ENCODE assay signal across 8 cellular contexts in the genomic region with DNA sequence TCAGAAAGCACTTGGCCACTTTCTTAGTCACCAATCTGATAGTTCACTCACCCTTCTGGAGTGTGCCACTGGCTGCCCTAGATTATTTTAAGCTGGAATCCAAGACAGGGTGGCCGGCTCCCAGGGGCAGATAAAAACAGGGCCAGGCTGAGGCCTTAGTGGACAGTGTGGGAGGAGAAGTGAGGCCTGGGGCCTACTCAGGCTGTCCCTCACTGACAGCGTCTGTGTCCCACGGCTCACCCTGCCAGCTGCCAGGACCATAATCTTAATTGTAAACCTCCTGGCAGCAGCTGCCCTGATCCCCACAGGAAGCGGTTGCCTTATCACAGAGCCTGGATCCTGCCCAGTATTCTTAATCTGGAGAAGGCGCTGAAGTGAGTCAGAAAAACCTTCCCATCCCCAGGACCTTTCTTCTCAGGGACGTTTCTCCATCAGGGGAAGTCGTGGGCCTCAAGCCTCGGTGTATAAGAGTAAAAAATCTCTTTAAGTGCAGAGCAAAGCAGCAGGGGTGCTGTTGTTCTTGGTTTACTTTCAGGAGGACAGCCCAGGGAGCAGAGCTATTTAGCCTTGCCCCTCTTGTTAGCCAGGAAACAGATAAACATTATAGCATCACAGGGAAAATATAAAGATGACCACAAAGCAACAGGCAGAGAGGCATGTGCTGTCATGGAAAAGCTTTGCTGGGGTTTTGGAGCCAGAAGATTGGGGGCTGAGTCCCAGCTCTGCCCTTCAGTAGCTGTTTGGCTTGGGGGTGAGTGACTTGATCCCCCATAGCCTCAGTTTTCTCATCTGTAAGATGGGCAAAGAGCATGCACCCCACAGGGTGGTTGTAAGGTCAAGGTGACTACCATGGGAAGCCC. TPM values are rescaled to one million over a fixed set of nuclear protein-coding genes. Genes with fewer than 3 reads are reported as not detected.
DNase-seq lines count a peak whose midpoint lies in the region; TF ChIP-seq lines count a peak whose summit lies in the region.

No MANE protein-coding gene starts in this region.

- no peak overlapping the region for H3K9ac ChIP-seq in MM.1S (ENCODE audit: low read length)

- no peaks in the 10 kb centered on the region for H4K20me1 ChIP-seq in MM.1S (ENCODE audit: insufficient read depth, low read length)

- no peaks in the 10 kb centered on the region for H3K9me2 ChIP-seq in MM.1S (replicated peaks; ENCODE audit: insufficient read depth, low read length)

- H3K36me3 ChIP-seq in vagina (no peaks in the 10 kb centered on the region), MM.1S (replicated peaks; ENCODE audit: insufficient read depth, low read length) (no peaks in the 10 kb centered on the region)

- intact Hi-C loops in activated CD4-positive, alpha-beta memory T cell treated with anti-CD3 and anti-CD28 coated beads for 36 hours (cut with micrococcal nuclease), result no loop called here
- intact Hi-C loops in vagina (cut with DNase I), result loop anchor here (2.0 kb wide), 1 partner anchor 38 kb away; no protein-coding TSS in a partner anchor

- no peak overlapping the region for H3K27ac Mint-ChIP-seq in activated CD4-positive, alpha-beta memory T cell treated with anti-CD3 and anti-CD28 coated beads for 36 hours
- no peak overlapping the region for H3K27ac Mint-ChIP-seq in activated CD4-positive, alpha-beta memory T cell treated with anti-CD3 and anti-CD28 coated beads, Interleukin-2, amount 10 ng/mL, durations not matched to agents 7 days and 5 days

- H3K27ac ChIP-seq in vagina, result peak overlapping the region; percentile 57
- H3K27ac ChIP-seq in MM.1S (ENCODE audit: low read length), result no peak overlapping the region

- POLR2A ChIA-PET in activated CD4-positive, alpha-beta memory T cell treated with anti-CD3 and anti-CD28 coated beads for 36 hours (lab: Charles Lee), result no interaction called here
- POLR2A ChIA-PET in activated CD4-positive, alpha-beta memory T cell treated with anti-CD3 and anti-CD28 coated beads, Interleukin-2, amount 10 ng/mL, durations not matched to agents 7 days and 5 days (lab: Charles Lee), result no interaction called here

- CTCF ChIA-PET in activated CD4-positive, alpha-beta memory T cell treated with anti-CD3 and anti-CD28 coated beads for 36 hours (lab: Charles Lee), result interaction anchor here (1.3 to 3.9 kb wide), 2 partner anchors 9 to 209 kb away, joined by 4 to 36 read pairs; no protein-coding TSS in a partner anchor
- CTCF ChIA-PET in activated CD4-positive, alpha-beta memory T cell treated with anti-CD3 and anti-CD28 coated beads, Interleukin-2, amount 10 ng/mL, durations not matched to agents 7 days and 5 days (lab: Charles Lee), result interaction anchor here (0.8 to 1.5 kb wide), 2 partner anchors 9 to 10 kb away, joined by 3 to 5 read pairs; no protein-coding TSS in a partner anchor

- no peak overlapping the region for H2AFZ ChIP-seq in MM.1S (ENCODE audit: low read length)

- H3K4me3 Mint-ChIP-seq in activated CD4-positive, alpha-beta memory T cell treated with anti-CD3 and anti-CD28 coated beads for 36 hours, result no peak overlapping the region
- H3K4me3 Mint-ChIP-seq in activated CD4-positive, alpha-beta memory T cell treated with anti-CD3 and anti-CD28 coated beads, Interleukin-2, amount 10 ng/mL, durations not matched to agents 7 days and 5 days, result no peak overlapping the region

- no peaks in the 10 kb centered on the region for H3K79me2 ChIP-seq in MM.1S (ENCODE audit: low read length)

- H3K27me3 ChIP-seq in vagina, result no peaks in the 10 kb centered on the region
- no peaks in the 10 kb centered on the region for H3K27me3 ChIP-seq in MM.1S (replicated peaks; ENCODE audit: insufficient read depth, low read length)

- H3K9me3 ChIP-seq in vagina (no peaks in the 10 kb centered on the region), MM.1S (replicated peaks; ENCODE audit: insufficient read depth, low read length) (no peaks in the 10 kb centered on the region)

- H3K4me1 ChIP-seq in vagina (peaks cover 29% of the 10 kb centered on the region), MM.1S (ENCODE audit: low read length) (no peaks in the 10 kb centered on the region)

- peaks cover 28% of the 10 kb centered on the region for H3K36me3 Mint-ChIP-seq in activated CD4-positive, alpha-beta memory T cell treated with anti-CD3 and anti-CD28 coated beads for 36 hours
- H3K36me3 Mint-ChIP-seq in activated CD4-positive, alpha-beta memory T cell treated with anti-CD3 and anti-CD28 coated beads, Interleukin-2, amount 10 ng/mL, durations not matched to agents 7 days and 5 days (ENCODE audit: low read depth), result peaks cover 23% of the 10 kb centered on the region

- peaks cover 21% of the 10 kb centered on the region for H3K4me1 Mint-ChIP-seq in activated CD4-positive, alpha-beta memory T cell treated with anti-CD3 and anti-CD28 coated beads for 36 hours (ENCODE audit: low read depth)
- peaks cover 3% of the 10 kb centered on the region for H3K4me1 Mint-ChIP-seq in activated CD4-positive, alpha-beta memory T cell treated with anti-CD3 and anti-CD28 coated beads, Interleukin-2, amount 10 ng/mL, durations not matched to agents 7 days and 5 days

- H3K4me3 ChIP-seq in choroid plexus epithelial cell (ENCODE audit: low read depth, low read length), result no peak overlapping the region
- no peak overlapping the region for H3K4me3 ChIP-seq in vagina
- no peak overlapping the region for H3K4me3 ChIP-seq in MM.1S (ENCODE audit: low read length)

- H3K4me2 ChIP-seq in MM.1S (ENCODE audit: low read depth, low read length), result no peak overlapping the region

- H3K27me3 Mint-ChIP-seq in activated CD4-positive, alpha-beta memory T cell treated with anti-CD3 and anti-CD28 coated beads for 36 hours, result no peaks in the 10 kb centered on the region
- no peaks in the 10 kb centered on the region for H3K27me3 Mint-ChIP-seq in activated CD4-positive, alpha-beta memory T cell treated with anti-CD3 and anti-CD28 coated beads, Interleukin-2, amount 10 ng/mL, durations not matched to agents 7 days and 5 days

- TF ChIP-seq CTCF in choroid plexus epithelial cell (conservative IDR thresholded peaks at IDR 0.05; ENCODE audit: low read depth, low read length) (peak; percentile 22), vagina (IDR thresholded peaks at IDR 0.05) (no peak), MM.1S (IDR thresholded peaks at IDR 0.05; ENCODE audit: low read length) (no peak)

- no peaks in the 10 kb centered on the region for H3F3A ChIP-seq in MM.1S (ENCODE audit: insufficient read depth, low read length)

- no peak for TF ChIP-seq POLR2A in vagina (IDR thresholded peaks at IDR 0.05)

- peak; percentile 2 for DNase-seq in activated CD4-positive, alpha-beta memory T cell treated with anti-CD3 and anti-CD28 coated beads for 36 hours
- no peak for DNase-seq in activated CD4-positive, alpha-beta memory T cell treated with anti-CD3 and anti-CD28 coated beads, Interleukin-2, amount 10 ng/mL, durations not matched to agents 7 days and 5 days
- DNase-seq in choroid plexus epithelial cell (ENCODE audit: low read depth) (peak; percentile 96), mesenteric fat pad (ENCODE audit: low spot score) (peak; percentile 88), vagina (ENCODE audit: extremely low spot score in 2 of 2) (no peak), SHP77 (lab: John Stamatoyannopoulos, UW) (no peak), MM.1S (no peak), SKM-1 treated with dmso at 0.1 percent for 144 hours (lab: John Stamatoyannopoulos, UW; ENCODE audit: unreplicated experiment) (no peak)

- peaks cover 3% of the 10 kb centered on the region for H3K9me3 Mint-ChIP-seq in activated CD4-positive, alpha-beta memory T cell treated with anti-CD3 and anti-CD28 coated beads for 36 hours
- H3K9me3 Mint-ChIP-seq in activated CD4-positive, alpha-beta memory T cell treated with anti-CD3 and anti-CD28 coated beads, Interleukin-2, amount 10 ng/mL, durations not matched to agents 7 days and 5 days, result no peaks in the 10 kb centered on the region

RNA-seq across cellular contexts. Expression of a gene that starts 39.6 kb away (rescaled TPM):
- 1 to 10 TPM; 5.8 to 8.2 TPM for total RNA-seq in activated CD4-positive, alpha-beta memory T cell treated with anti-CD3 and anti-CD28 coated beads for 36 hours
- 10 to 100 TPM; 38.7 to 42.3 TPM for total RNA-seq in activated CD4-positive, alpha-beta memory T cell treated with anti-CD3 and anti-CD28 coated beads, Interleukin-2, amount 10 ng/mL, durations not matched to agents 7 days and 5 days
- 14.2 TPM for total RNA-seq in mesenteric fat pad
- total RNA-seq in vagina, result 12.8 TPM

Comparison
In these comparisons a context has a peak if more than half of its experiments do, and no peak if none do; other contexts are left out.
1. DNase-seq: peak in activated CD4-positive, alpha-beta memory T cell treated with anti-CD3 and anti-CD28 coated beads for 36 hours (single experiment), choroid plexus epithelial cell (single experiment) and mesenteric fat pad (single experiment); none in activated CD4-positive, alpha-beta memory T cell treated with anti-CD3 and anti-CD28 coated beads, Interleukin-2, amount 10 ng/mL, durations not matched to agents 7 days and 5 days (single experiment), vagina (0 of 2), SHP77 (0 of 2), MM.1S (single experiment) and SKM-1 treated with dmso at 0.1 percent for 144 hours (single experiment).